Comparison of ENCODE assay signal across 8 cellular contexts in genomic region chr4:122450847-122451246, GRCh38. TPM values are rescaled to one million over a fixed set of nuclear protein-coding genes. Genes with fewer than 3 reads are reported as not detected.
DNase-seq lines count a peak whose midpoint lies in the region; ATAC-seq and TF ChIP-seq lines count a peak whose summit lies in the region.

No MANE protein-coding gene starts in this region.

- H3K36me3 ChIP-seq in breast epithelium (no peaks in the 10 kb centered on the region), upper lobe of right lung (no peaks in the 10 kb centered on the region), aorta (ENCODE audit: control insufficient read depth in 1 of 2, insufficient read depth in 2 of 2, low read length in 1 of 2) (no peaks in the 10 kb centered on the region)

- H3K27ac Mint-ChIP-seq in MCF 10A (ENCODE audit: low read depth, unreplicated experiment): no peak overlapping the region
- no peak overlapping the region for H3K27ac Mint-ChIP-seq in T-helper 2 cell treated with Interferon-gamma antibody and Interleukin-4, amounts not matched to agents 5 μg/mL and 100 μg/mL, for 36 hours

- no peaks in the 10 kb centered on the region for H3K36me3 Mint-ChIP-seq in MCF 10A (ENCODE audit: insufficient read depth, unreplicated experiment)
- no peaks in the 10 kb centered on the region for H3K36me3 Mint-ChIP-seq in T-helper 2 cell treated with Interferon-gamma antibody and Interleukin-4, amounts not matched to agents 5 μg/mL and 100 μg/mL, for 36 hours (ENCODE audit: low read depth)

- H3K4me3 Mint-ChIP-seq in MCF 10A (ENCODE audit: unreplicated experiment): no peak overlapping the region
- no peak overlapping the region for H3K4me3 Mint-ChIP-seq in T-helper 2 cell treated with Interferon-gamma antibody and Interleukin-4, amounts not matched to agents 5 μg/mL and 100 μg/mL, for 36 hours

- TF ChIP-seq CTCF in MCF 10A (IDR thresholded peaks at IDR 0.05; ENCODE audit: unreplicated experiment): peak; percentile 31
- TF ChIP-seq CTCF in breast epithelium (IDR thresholded peaks at IDR 0.05): no peak
- peak; percentile 10 for TF ChIP-seq CTCF in upper lobe of right lung (IDR thresholded peaks at IDR 0.05)

- POLR2A ChIA-PET in MCF 10A (lab: Yijun Ruan, JAX): no interaction called here

- H3K4me3 ChIP-seq in breast epithelium (no peak overlapping the region), upper lobe of right lung (no peak overlapping the region), aorta (ENCODE audit: low read length in 2 of 2) (no peak overlapping the region)

- H3K27ac ChIP-seq in breast epithelium (no peak overlapping the region), upper lobe of right lung (no peak overlapping the region), aorta (ENCODE audit: low read depth in 1 of 2, low read length in 2 of 2) (no peak overlapping the region)

- H3K9me3 Mint-ChIP-seq in MCF 10A (ENCODE audit: unreplicated experiment): no peaks in the 10 kb centered on the region
- H3K9me3 Mint-ChIP-seq in T-helper 2 cell treated with Interferon-gamma antibody and Interleukin-4, amounts not matched to agents 5 μg/mL and 100 μg/mL, for 36 hours: no peaks in the 10 kb centered on the region

- H3K4me1 Mint-ChIP-seq in MCF 10A (ENCODE audit: insufficient read depth, unreplicated experiment): no peaks in the 10 kb centered on the region
- peaks cover 16% of the 10 kb centered on the region for H3K4me1 Mint-ChIP-seq in T-helper 2 cell treated with Interferon-gamma antibody and Interleukin-4, amounts not matched to agents 5 μg/mL and 100 μg/mL, for 36 hours (ENCODE audit: low read depth)

- no peaks in the 10 kb centered on the region for H3K27me3 ChIP-seq in breast epithelium
- no peaks in the 10 kb centered on the region for H3K27me3 ChIP-seq in upper lobe of right lung
- no peaks in the 10 kb centered on the region for H3K27me3 ChIP-seq in aorta (ENCODE audit: control insufficient read depth in 1 of 2, insufficient read depth in 2 of 2, low read length in 1 of 2)

- no peak for ATAC-seq in upper lobe of right lung
- no peak for ATAC-seq in aorta (ENCODE audit: low FRiP score)
- no peak for ATAC-seq in HG03196 (IDR thresholded peaks at IDR 0.05; ENCODE audit: unreplicated experiment)

- TF ChIP-seq POLR2A in breast epithelium (IDR thresholded peaks at IDR 0.05): no peak

- intact Hi-C loops in MCF 10A (cut with micrococcal nuclease) (loop anchor here (1.0 kb wide), 1 partner anchor 551 kb away; no protein-coding TSS in a partner anchor), breast epithelium (cut with DNase I; ENCODE audit: low total_unique reads) (no loop called here), upper lobe of right lung (cut with DNase I) (no loop called here), aorta (cut with DNase I) (no loop called here)

- no TSS peak for BruUV-seq in MCF 10A (replicated peaks; lab: Mats Ljungman, UMichigan)

- DNase-seq in MCF 10A (ENCODE audit: unreplicated experiment): peak; percentile 62
- no peak for DNase-seq in breast epithelium (ENCODE audit: low spot score in 2 of 2)
- DNase-seq in T-helper 2 cell treated with Interferon-gamma antibody and Interleukin-4, amounts not matched to agents 5 μg/mL and 100 μg/mL, for 36 hours (ENCODE audit: low spot score): peak; percentile 6
- peak; percentile 3 for DNase-seq in fibroblast of gingiva (ENCODE audit: low read depth)
- no peak for DNase-seq in upper lobe of right lung
- no peak for DNase-seq in aorta
- DNase-seq in T1000 (lab: John Stamatoyannopoulos, UW): no peak

- no peaks in the 10 kb centered on the region for H3K9me3 ChIP-seq in breast epithelium
- H3K9me3 ChIP-seq in upper lobe of right lung: no peaks in the 10 kb centered on the region
- no peaks in the 10 kb centered on the region for H3K9me3 ChIP-seq in aorta (ENCODE audit: control insufficient read depth, low read length)

- CTCF ChIA-PET in MCF 10A (lab: Yijun Ruan, JAX): interaction anchor here (0.6 to 1.7 kb wide), 3 partner anchors 20 to 215 kb away, joined by 3 to 5 read pairs (median 4); no protein-coding TSS in a partner anchor

- peaks cover 7% of the 10 kb centered on the region for H3K27me3 Mint-ChIP-seq in MCF 10A (ENCODE audit: insufficient read depth, unreplicated experiment)
- H3K27me3 Mint-ChIP-seq in T-helper 2 cell treated with Interferon-gamma antibody and Interleukin-4, amounts not matched to agents 5 μg/mL and 100 μg/mL, for 36 hours (ENCODE audit: low read depth): no peaks in the 10 kb centered on the region

- H3K4me1 ChIP-seq in breast epithelium: no peaks in the 10 kb centered on the region
- H3K4me1 ChIP-seq in upper lobe of right lung: no peaks in the 10 kb centered on the region
- no peaks in the 10 kb centered on the region for H3K4me1 ChIP-seq in aorta (ENCODE audit: control insufficient read depth in 1 of 2, insufficient read depth in 2 of 2, low read length in 2 of 2)

RNA-seq across cellular contexts. Expression of gene IL2, which starts 5.7 kb away (rescaled TPM):
- not detected in 2 replicates for total RNA-seq in MCF 10A (2022)
- total RNA-seq in breast epithelium: under 1 TPM in 1 of 3 donors, not detected in 2; 0.48 TPM
- not detected for total RNA-seq in upper lobe of right lung
- not detected for total RNA-seq in aorta
- not detected for polyA plus RNA-seq in aorta

Comparison
In these comparisons a context has a peak if more than half of its experiments do, and no peak if none do; other contexts are left out.
1. DNase-seq: peak in MCF 10A (single experiment), T-helper 2 cell treated with Interferon-gamma antibody and Interleukin-4, amounts not matched to agents 5 μg/mL and 100 μg/mL, for 36 hours (single experiment) and fibroblast of gingiva (single experiment); none in breast epithelium (0 of 2), upper lobe of right lung (single experiment), aorta (0 of 2) and T1000 (single experiment).
2. CTCF ChIP-seq: peak in MCF 10A (single experiment) and upper lobe of right lung (single experiment); none in breast epithelium (0 of 3).